Comparison of ENCODE assay signal across 8 cellular contexts in the genomic region with DNA sequence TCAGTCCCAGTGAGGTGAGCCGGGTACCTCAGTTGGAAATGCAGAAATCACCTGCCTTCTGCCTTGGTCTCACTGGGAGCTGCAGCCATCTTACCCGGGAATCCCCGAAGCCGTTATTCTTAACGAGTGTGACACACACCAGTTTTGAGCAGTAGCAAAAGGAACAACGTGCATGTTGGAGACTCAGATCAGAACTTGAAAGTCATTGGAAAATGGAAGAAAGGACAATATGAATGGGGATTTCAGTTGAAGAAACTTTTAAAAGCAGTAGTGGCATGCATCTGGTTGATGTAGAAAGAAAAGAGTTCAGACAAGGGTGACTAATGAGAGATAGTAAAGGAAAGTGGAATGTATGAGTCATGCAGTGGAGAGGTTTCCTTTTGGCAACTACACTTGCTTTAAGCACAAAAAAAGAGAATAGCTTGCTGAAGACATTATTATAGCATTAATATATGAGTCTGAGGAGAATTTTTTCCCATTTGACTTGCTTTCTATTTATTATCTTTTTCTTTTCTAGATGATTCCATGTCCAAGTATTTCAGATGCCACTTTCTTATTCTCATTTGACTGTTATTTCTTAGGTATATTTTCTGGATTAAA. TPM values are rescaled to one million over a fixed set of nuclear protein-coding genes. Genes with fewer than 3 reads are reported as not detected.
DNase-seq lines count a peak whose midpoint lies in the region; ATAC-seq and TF ChIP-seq lines count a peak whose summit lies in the region.

No MANE protein-coding gene starts in this region.

- intact Hi-C loops in left colon (cut with DNase I, micrococcal nuclease): no loop called here
- intact Hi-C loops in colonic mucosa (cut with DNase I): no loop called here

- no peak overlapping the region for H3K9ac ChIP-seq in colonic mucosa (ENCODE audit: low read depth in 2 of 2, low read length in 2 of 2)

- no peaks in the 10 kb centered on the region for H3K36me3 ChIP-seq in colonic mucosa

- no peaks in the 10 kb centered on the region for H3K27me3 ChIP-seq in colonic mucosa

- no peak overlapping the region for H3K27ac ChIP-seq in colonic mucosa

- peak; percentile 86 for ATAC-seq in GM18909 (IDR thresholded peaks at IDR 0.05; ENCODE audit: poor library complexity, unreplicated experiment)
- ATAC-seq in HG03139 (IDR thresholded peaks at IDR 0.05; ENCODE audit: unreplicated experiment): peak; percentile 83
- peak; percentile 54 for ATAC-seq in left colon

- TF ChIP-seq CTCF in colonic mucosa (IDR thresholded peaks at IDR 0.05): no peak

- H3K9me3 ChIP-seq in colonic mucosa: no peaks in the 10 kb centered on the region

- H3K4me1 ChIP-seq in colonic mucosa: no peaks in the 10 kb centered on the region

- DNase-seq in AG08395 (ENCODE audit: low spot score) (peak; percentile 92), RPMI7951 (ENCODE audit: low read depth) (peak; percentile 88), astrocyte of the hippocampus (ENCODE audit: low read depth, low spot score) (peak; percentile 90), left colon (no peak), colonic mucosa (no peak)
- DNase-seq in stimulated activated CD8-positive, alpha-beta memory T cell treated with anti-CD3 and anti-CD28 coated beads, Interleukin-2, amount 100 ng/mL, for 48 hours (ENCODE audit: low read depth in 2 of 2): peak; percentile 23 to 26

- no peak overlapping the region for H3K4me3 ChIP-seq in colonic mucosa

RNA-seq across cellular contexts. Expression of a gene that starts 44.4 kb away (rescaled TPM):
- not detected in 2 replicates for total RNA-seq in RPMI7951 (2014; rRNA removed; shearing (Covaris generic))
- 1 to 10 TPM; 7.1 to 8.6 TPM for total RNA-seq in left colon
- 1 to 10 TPM; 3.6 to 6.3 TPM for total RNA-seq in colonic mucosa

RNA-seq across cellular contexts. Expression of a gene that starts 55.1 kb away (rescaled TPM):
- 24.2 and 36.5 TPM in 2 replicates for total RNA-seq in RPMI7951 (2014; rRNA removed; shearing (Covaris generic))
- total RNA-seq in left colon: 10 to 100 TPM; 13.8 to 16.3 TPM
- 10 to 100 TPM; 13.7 to 16.8 TPM for total RNA-seq in colonic mucosa

RNA-seq across cellular contexts. Expression of a gene that starts 55.4 kb away (rescaled TPM):
- 14.1 and 19.9 TPM in 2 replicates for total RNA-seq in RPMI7951 (2014; rRNA removed; shearing (Covaris generic))
- 10 to 100 TPM; 35.9 to 41.2 TPM for total RNA-seq in left colon
- total RNA-seq in colonic mucosa: 10 to 100 TPM; 34.0 to 44.5 TPM

Comparison
In these comparisons a context has a peak if more than half of its experiments do, and no peak if none do; other contexts are left out.
1. DNase-seq: peak in AG08395 (single experiment), RPMI7951 (single experiment), astrocyte of the hippocampus (single experiment) and stimulated activated CD8-positive, alpha-beta memory T cell treated with anti-CD3 and anti-CD28 coated beads, Interleukin-2, amount 100 ng/mL, for 48 hours (2 of 2); none in left colon (0 of 2) and colonic mucosa (single experiment).
2. Peak in every context shown above with its lines, with median percentiles within 50 percentile points of each other: ATAC-seq.